In the genomic region with DNA sequence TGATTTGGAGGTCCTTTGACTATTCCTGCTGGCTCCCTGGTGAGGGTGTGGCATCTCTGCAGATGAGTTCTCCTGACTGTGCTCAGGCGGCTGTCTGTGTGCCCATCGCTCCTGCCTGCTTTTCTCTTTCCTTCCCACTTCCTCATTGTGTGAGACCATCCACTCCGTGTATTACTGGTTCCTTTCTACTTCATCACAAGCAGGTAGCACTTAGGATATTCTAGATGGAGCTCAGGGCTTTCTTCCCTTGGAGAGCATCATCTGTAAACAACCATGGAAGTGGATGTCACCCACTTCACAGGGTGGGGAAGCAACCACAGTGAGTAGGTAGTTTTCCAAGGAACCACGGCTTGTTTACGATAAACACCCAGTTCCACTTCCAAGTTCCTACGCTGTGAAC, we compare ENCODE assay signal across 12 cellular contexts. TPM values are rescaled to one million over a fixed set of nuclear protein-coding genes. Genes with fewer than 3 reads are reported as not detected.
DNase-seq lines count a peak whose midpoint lies in the region; ATAC-seq lines count a peak whose summit lies in the region.
"Had no signal": no experiment of that assay in that cellular context is flagged by ENCODE, and none has a peak within 500 bp of the region (broad histone marks: within the 10 kb centered on the region; RNA-seq: fewer than 3 reads in every experiment).

No MANE protein-coding gene starts in this region.

- no peak for DNase-seq in activated CD4-positive, alpha-beta T cell treated with anti-CD3 and anti-CD28 coated beads, Interleukin-2, amount 10 ng/mL, durations not matched to agents 7 days and 5 days
- DNase-seq in activated CD4-positive, alpha-beta T cell treated with anti-CD3 and anti-CD28 coated beads, Interleukin-2, amount 50 U/mL, for 48 hours: no peak
- DNase-seq in activated naive CD8-positive, alpha-beta T cell treated with anti-CD3 and anti-CD28 coated beads, Interleukin-2, amount 10 ng/mL, durations not matched to agents 7 days and 5 days: no peak
- no peak for DNase-seq in occipital lobe (lab: John Stamatoyannopoulos, UW)
- DNase-seq: head of caudate nucleus, NCI-H524 treated with DMSO at 0.1 percent for 48 hours had no signal

- CTCF ChIA-PET in activated CD4-positive, alpha-beta T cell treated with anti-CD3 and anti-CD28 coated beads, Interleukin-2, amount 10 ng/mL, durations not matched to agents 7 days and 5 days (lab: Charles Lee): interaction anchor here (1.3 to 1.4 kb wide), 2 partner anchors 13 to 51 kb away, joined by 3 to 4 read pairs; no protein-coding TSS in a partner anchor

- H3K36me3 ChIP-seq in rectal smooth muscle tissue (ENCODE audit: control insufficient read depth, insufficient read depth, low read length): no peaks in the 10 kb centered on the region

- peaks cover 25% of the 10 kb centered on the region for H3K36me3 Mint-ChIP-seq in activated CD4-positive, alpha-beta T cell treated with anti-CD3 and anti-CD28 coated beads, Interleukin-2, amount 10 ng/mL, durations not matched to agents 7 days and 5 days (ENCODE audit: low read depth)
- peaks cover 8% of the 10 kb centered on the region for H3K36me3 Mint-ChIP-seq in activated naive CD8-positive, alpha-beta T cell treated with anti-CD3 and anti-CD28 coated beads, Interleukin-2, amount 10 ng/mL, durations not matched to agents 7 days and 5 days
- H3K36me3 Mint-ChIP-seq: mesothelial cell of epicardium had no signal

- H3K9ac ChIP-seq in rectal smooth muscle tissue (ENCODE audit: low read length): no peak overlapping the region

- peaks cover 61% of the 10 kb centered on the region for H3K4me1 Mint-ChIP-seq in activated CD4-positive, alpha-beta T cell treated with anti-CD3 and anti-CD28 coated beads, Interleukin-2, amount 10 ng/mL, durations not matched to agents 7 days and 5 days
- peaks cover 47% of the 10 kb centered on the region for H3K4me1 Mint-ChIP-seq in activated naive CD8-positive, alpha-beta T cell treated with anti-CD3 and anti-CD28 coated beads, Interleukin-2, amount 10 ng/mL, durations not matched to agents 7 days and 5 days

- ATAC-seq in HG03460 (IDR thresholded peaks at IDR 0.05; ENCODE audit: unreplicated experiment) (peak; percentile 44), HG02938 (IDR thresholded peaks at IDR 0.05; ENCODE audit: unreplicated experiment) (no peak), GM18498 (IDR thresholded peaks at IDR 0.05; ENCODE audit: unreplicated experiment) (no peak)
- peak; percentile 35 for ATAC-seq in activated naive CD8-positive, alpha-beta T cell treated with anti-CD3 and anti-CD28 coated beads, Interleukin-2, amount 10 ng/mL, durations not matched to agents 7 days and 5 days (ENCODE audit: low read depth)

- POLR2A ChIA-PET in activated CD4-positive, alpha-beta T cell treated with anti-CD3 and anti-CD28 coated beads, Interleukin-2, amount 10 ng/mL, durations not matched to agents 7 days and 5 days (lab: Charles Lee): no interaction called here
- POLR2A ChIA-PET in activated naive CD8-positive, alpha-beta T cell treated with anti-CD3 and anti-CD28 coated beads, Interleukin-2, amount 10 ng/mL, durations not matched to agents 7 days and 5 days (lab: Charles Lee): no interaction called here

- H3K4me1 ChIP-seq in rectal smooth muscle tissue (ENCODE audit: control insufficient read depth, insufficient read depth, low read length): peaks cover 14% of the 10 kb centered on the region

- peak overlapping the region; percentile 15 for H3K4me3 ChIP-seq in rectal smooth muscle tissue (ENCODE audit: low read length)
- H3K4me3 ChIP-seq: coronary artery had no signal

- no peak overlapping the region for H3K27ac ChIP-seq in rectal smooth muscle tissue (ENCODE audit: low read depth, low read length)
- H3K27ac ChIP-seq: coronary artery had no signal

- no peaks in the 10 kb centered on the region for H3K27me3 ChIP-seq in rectal smooth muscle tissue (ENCODE audit: control insufficient read depth, insufficient read depth, low read length)

- no peaks in the 10 kb centered on the region for H3K27me3 Mint-ChIP-seq in activated CD4-positive, alpha-beta T cell treated with anti-CD3 and anti-CD28 coated beads, Interleukin-2, amount 10 ng/mL, durations not matched to agents 7 days and 5 days
- no peaks in the 10 kb centered on the region for H3K27me3 Mint-ChIP-seq in activated naive CD8-positive, alpha-beta T cell treated with anti-CD3 and anti-CD28 coated beads, Interleukin-2, amount 10 ng/mL, durations not matched to agents 7 days and 5 days

- peak overlapping the region; percentile 65 for H3K27ac Mint-ChIP-seq in activated CD4-positive, alpha-beta T cell treated with anti-CD3 and anti-CD28 coated beads, Interleukin-2, amount 10 ng/mL, durations not matched to agents 7 days and 5 days
- H3K27ac Mint-ChIP-seq in activated naive CD8-positive, alpha-beta T cell treated with anti-CD3 and anti-CD28 coated beads, Interleukin-2, amount 10 ng/mL, durations not matched to agents 7 days and 5 days: peak overlapping the region; percentile 43

- no peak overlapping the region for H3K4me3 Mint-ChIP-seq in activated CD4-positive, alpha-beta T cell treated with anti-CD3 and anti-CD28 coated beads, Interleukin-2, amount 10 ng/mL, durations not matched to agents 7 days and 5 days
- peak overlapping the region; percentile 3 for H3K4me3 Mint-ChIP-seq in activated naive CD8-positive, alpha-beta T cell treated with anti-CD3 and anti-CD28 coated beads, Interleukin-2, amount 10 ng/mL, durations not matched to agents 7 days and 5 days
- H3K4me3 Mint-ChIP-seq: mesothelial cell of epicardium had no signal

- no peaks in the 10 kb centered on the region for H3K9me3 Mint-ChIP-seq in activated CD4-positive, alpha-beta T cell treated with anti-CD3 and anti-CD28 coated beads, Interleukin-2, amount 10 ng/mL, durations not matched to agents 7 days and 5 days
- no peaks in the 10 kb centered on the region for H3K9me3 Mint-ChIP-seq in activated naive CD8-positive, alpha-beta T cell treated with anti-CD3 and anti-CD28 coated beads, Interleukin-2, amount 10 ng/mL, durations not matched to agents 7 days and 5 days
- H3K9me3 Mint-ChIP-seq: mesothelial cell of epicardium had no signal

RNA-seq across cellular contexts. Expression of a gene that starts 15.7 kb away (rescaled TPM):
- 10 to 100 TPM; 67.8 to 68.9 TPM for total RNA-seq in activated CD4-positive, alpha-beta T cell treated with anti-CD3 and anti-CD28 coated beads, Interleukin-2, amount 10 ng/mL, durations not matched to agents 7 days and 5 days
- 10 to 100 TPM; 60.0 to 67.0 TPM for total RNA-seq in activated naive CD8-positive, alpha-beta T cell treated with anti-CD3 and anti-CD28 coated beads, Interleukin-2, amount 10 ng/mL, durations not matched to agents 7 days and 5 days
- total RNA-seq in occipital lobe: 179 TPM

Comparison
In these comparisons a context has a peak if more than half of its experiments do, and no peak if none do; other contexts are left out.
1. ATAC-seq: peak in HG03460 (single experiment) and activated naive CD8-positive, alpha-beta T cell treated with anti-CD3 and anti-CD28 coated beads, Interleukin-2, amount 10 ng/mL, durations not matched to agents 7 days and 5 days (single experiment); none in HG02938 (single experiment) and GM18498 (single experiment).